ENCODE assay signal across 1 cellular context in genomic region chr5:150051657-150052195, GRCh38.
TF ChIP-seq lines count a peak whose summit lies in the region.

No MANE protein-coding gene starts in this region.

TF ChIP-seq in endothelial cell of umbilical vein, 7 proteins besides CTCF, POLR2A, EP300 and RAD21:
- no peak for TF ChIP-seq GATA2 (IDR thresholded peaks at IDR 0.05; ENCODE audit: insufficient read depth, insufficient read length, low read depth, low read length)
- TF ChIP-seq EZH2 (IDR thresholded peaks at IDR 0.05; ENCODE audit: borderline replicate concordance, low read depth, low read length, severe bottlenecking) = no peak
- TF ChIP-seq FOS (IDR thresholded peaks at IDR 0.05; ENCODE audit: borderline replicate concordance, insufficient read depth, low read length) = no peak
